Comparison of ENCODE assay signal across 10 cellular contexts in genomic region chr19:38900816-38901215, GRCh38. TPM values are rescaled to one million over a fixed set of nuclear protein-coding genes. Genes with fewer than 3 reads are reported as not detected.
DNase-seq lines count a peak whose midpoint lies in the region; ATAC-seq, FAIRE-seq and TF ChIP-seq lines count a peak whose summit lies in the region.
"Had no signal": no experiment of that assay in that cellular context is flagged by ENCODE, and none has a peak within 500 bp of the region (broad histone marks: within the 10 kb centered on the region; RNA-seq: fewer than 3 reads in every experiment).

No MANE protein-coding gene starts in this region.

- H3K4ac ChIP-seq in H1 (replicated peaks; ENCODE audit: insufficient read length, low read depth, low read length), result no peak overlapping the region

- no peak overlapping the region for H2BK20ac ChIP-seq in H1 (ENCODE audit: low read length)

- CTCF ChIA-PET in H1 (lab: Charles Lee; ENCODE audit: partially characterized antibody), result interaction anchor here (0.6 to 2.3 kb wide), 12 partner anchors 8 to 1599 kb away, joined by 3 to 11 read pairs (median 3); partner anchors contain the start of genes MRPS12 and SARS2

- no peak for TF ChIP-seq POLR2A in H1 (IDR thresholded peaks at IDR 0.05; ENCODE audit: control extremely low read depth in 1 of 2, low read depth in 2 of 2, low read length in 2 of 2)

- H3K9ac ChIP-seq in OCI-LY3 (ENCODE audit: low read length), result peak overlapping the region; percentile 87
- H3K9ac ChIP-seq in H1 (replicated peaks in 1 of 4; ENCODE audit: extremely low read depth in 1 of 4, low read depth in 3 of 4, low read length in 3 of 4), result peak overlapping the region in 1 of 4 experiments; percentile 83; a peak in 1 of 7 replicates

- H3K79me2 ChIP-seq in OCI-LY3 (ENCODE audit: low read length) (peaks cover 37% of the 10 kb centered on the region), H1 (ENCODE audit: control insufficient read depth in 1 of 2, insufficient read depth in 2 of 2, low read length in 2 of 2) (peaks cover 0 to 16% of the 10 kb centered on the region in 2 experiments; a peak in 2 of 4 replicates)

- H3K9me3 ChIP-seq in OCI-LY3 (ENCODE audit: insufficient read depth, low read length), result no peaks in the 10 kb centered on the region
- 0 out of 4 replicates have a peak, but pooled peaks cover 0 to 2% of the 10 kb centered on the region in 2 experiments for H3K9me3 ChIP-seq in H1 (ENCODE audit: insufficient read depth in 2 of 2, low read depth in 1 of 2, low read length in 1 of 2)
- H3K9me3 ChIP-seq in neutrophil, result no peaks in the 10 kb centered on the region

- DNase-seq in GF-D8 (lab: John Stamatoyannopoulos, UW) (peak; percentile 29), H1 (ENCODE audit: low read depth in 1 of 2, low spot score in 2 of 2) (no peak), SHP77 treated with DMSO at 0.1 percent for 48 hours (lab: John Stamatoyannopoulos, UW) (no peak), UCSD-AML1 (lab: John Stamatoyannopoulos, UW; ENCODE audit: unreplicated experiment) (no peak)
- DNase-seq: central memory CD4-positive, alpha-beta T cell; stimulated activated CD4-positive, alpha-beta T cell treated with anti-CD3 and anti-CD28 coated beads, Interleukin-1b, Interleukin-23, amount 100 ng/mL, for 48 hours had no signal

- no peak for TF ChIP-seq EP300 in H1 (IDR thresholded peaks at IDR 0.05; ENCODE audit: borderline replicate concordance in 1 of 2, low read depth in 2 of 2, low read length in 2 of 2)

- peaks cover 13% of the 10 kb centered on the region; the same call in 1 of the 2 replicates for H3K23me2 ChIP-seq in H1 (ENCODE audit: low read depth, low read length)

- H2BK5ac ChIP-seq in H1 (ENCODE audit: low read depth, low read length), result no peak overlapping the region

- H3K14ac ChIP-seq in H1 (ENCODE audit: insufficient read length), result no peak overlapping the region

- H3K36me3 ChIP-seq in OCI-LY3 (replicated peaks; ENCODE audit: low read depth, low read length) (peaks cover 23% of the 10 kb centered on the region), H1 (ENCODE audit: control insufficient read depth in 2 of 4, insufficient read depth in 4 of 4, low read length in 3 of 4) (peaks cover 0 to 8% (median 1%) of the 10 kb centered on the region in 4 experiments; a peak in 2 of 8 replicates), neutrophil (peaks cover 20% of the 10 kb centered on the region)

- no peak overlapping the region for H4K91ac ChIP-seq in H1 (replicated peaks; ENCODE audit: insufficient read length, low read length)

- no peak overlapping the region for H4K5ac ChIP-seq in H1 (ENCODE audit: insufficient read length, low read depth, low read length)

- H4K8ac ChIP-seq in H1 (ENCODE audit: extremely low read depth, insufficient read depth, low read length), result no peak overlapping the region

- POLR2A ChIA-PET in H1 (lab: Charles Lee; ENCODE audit: partially characterized antibody), result interaction anchor here (0.5 to 2.5 kb wide), 21 partner anchors 9 to 266 kb away, joined by 3 to 11 read pairs (median 4); partner anchors contain the start of genes CCER2, ECH1, FBXO17 and MRPS12

- no peak overlapping the region for H3K23ac ChIP-seq in H1 (ENCODE audit: insufficient read length)

- H3K79me1 ChIP-seq in H1 (ENCODE audit: low read depth, low read length), result no peaks in the 10 kb centered on the region; the same call in 1 of the 2 replicates

- H3K27ac ChIP-seq in OCI-LY3 (ENCODE audit: low read length) (no peak overlapping the region), H1 (ENCODE audit: low read depth, low read length) (no peak overlapping the region), neutrophil (peak overlapping the region; percentile 94)

- H3K4me1 ChIP-seq in OCI-LY3 (ENCODE audit: low read length) (peaks cover 13% of the 10 kb centered on the region), H1 (replicated peaks in 1 of 4; ENCODE audit: control insufficient read depth in 3 of 4, insufficient read depth in 4 of 4, low read length in 3 of 4) (peaks cover 0 to 9% (median 3%) of the 10 kb centered on the region in 4 experiments; a peak in 4 of 7 replicates), neutrophil (ENCODE audit: control insufficient read depth in 1 of 2, insufficient read depth in 1 of 2, low read depth in 1 of 2, low read length in 1 of 2) (peaks cover 20 to 26% of the 10 kb centered on the region in 2 experiments)

- TF ChIP-seq CTCF in OCI-LY3 (IDR thresholded peaks at IDR 0.05; ENCODE audit: low read depth, low read length), result no peak
- TF ChIP-seq CTCF in H1 (IDR thresholded peaks at IDR 0.05; ENCODE audit: control extremely low read depth in 1 of 3, insufficient read depth in 1 of 3, low read depth in 1 of 3, low read length in 3 of 3), result no peak
- no peak for TF ChIP-seq CTCF in neutrophil (IDR thresholded peaks at IDR 0.05)

- H2BK120ac ChIP-seq in H1 (replicated peaks; ENCODE audit: low read depth, low read length), result no peak overlapping the region

- no peaks in the 10 kb centered on the region for H3K27me3 ChIP-seq in OCI-LY3 (ENCODE audit: low read depth, low read length)
- H3K27me3 ChIP-seq in H1 (replicated peaks in 1 of 4; ENCODE audit: control insufficient read depth in 3 of 4, extremely low read depth in 1 of 4, insufficient read depth in 3 of 4, low read length in 3 of 4), result peaks cover 0 to 9% (median 4%) of the 10 kb centered on the region in 4 experiments; a peak in 3 of 7 replicates
- H3K27me3 ChIP-seq in neutrophil, result no peaks in the 10 kb centered on the region

- no peak for FAIRE-seq in H1 (lab: Jason Lieb, UNC)

- H3K56ac ChIP-seq in H1 (replicated peaks; ENCODE audit: insufficient read length, low read depth, low read length), result no peak overlapping the region

- no peak overlapping the region for H2BK12ac ChIP-seq in H1 (ENCODE audit: low read depth, low read length)

- H3K4me3 ChIP-seq in OCI-LY3 (ENCODE audit: low read length), result peak overlapping the region; percentile 89
- H3K4me3 ChIP-seq in H1 (ENCODE audit: extremely low read depth in 1 of 4, insufficient read depth in 2 of 4, low read depth in 3 of 4, low read length in 4 of 4), result peak overlapping the region; percentile 74 to 90 (median 84); a peak in 3 of 8 replicates
- H3K4me3 ChIP-seq in neutrophil (ENCODE audit: low read depth in 1 of 2, low read length in 1 of 2), result peak overlapping the region; percentile 73 to 82

- no peaks in the 10 kb centered on the region for H4K20me1 ChIP-seq in OCI-LY3 (ENCODE audit: insufficient read depth, low read length)
- H4K20me1 ChIP-seq in H1 (replicated peaks in 1 of 2; ENCODE audit: control insufficient read depth in 1 of 2, insufficient read depth in 2 of 2, low read length in 2 of 2), result peaks cover 0 to 3% of the 10 kb centered on the region in 2 experiments

- 95% methylated on average over 1 of the region's 1 CpG; no CpG with 5 or more reads in 1 of the 2 experiments for WGBS in H1 (ENCODE audit: extremely low coverage in 1 of 2, insufficient coverage in 1 of 2, insufficient read length in 1 of 2, insufficient replicate concordance in 2 of 2, low coverage in 1 of 2, low lambda C conversion rate in 2 of 2, missing lambda C conversion rate in 1 of 2), 2 experiments

- no peak overlapping the region for H2BK15ac ChIP-seq in H1 (ENCODE audit: low read length)

- H2AFZ ChIP-seq in OCI-LY3 (ENCODE audit: low read depth, low read length), result no peak overlapping the region
- H2AFZ ChIP-seq in H1 (ENCODE audit: low read length), result no peak overlapping the region

- no peak overlapping the region for H2AK5ac ChIP-seq in H1 (ENCODE audit: low read depth, low read length)

- H3K4me2 ChIP-seq in OCI-LY3 (ENCODE audit: low read length), result peak overlapping the region; percentile 90
- peak overlapping the region; percentile 84 to 94 for H3K4me2 ChIP-seq in H1 (ENCODE audit: insufficient read depth in 1 of 2, low read depth in 2 of 2, low read length in 2 of 2)

- ATAC-seq in HG02884 (IDR thresholded peaks at IDR 0.05; ENCODE audit: unreplicated experiment), result no peak
- no peak for ATAC-seq in GM21825 (IDR thresholded peaks at IDR 0.05; ENCODE audit: unreplicated experiment)

- H3K18ac ChIP-seq in H1 (ENCODE audit: extremely low read depth, low read length), result no peak overlapping the region

- TF ChIP-seq RAD21 in H1 (IDR thresholded peaks at IDR 0.05 in 1 of 2, conservative IDR thresholded peaks at IDR 0.05 in 1 of 2; ENCODE audit: low read depth in 2 of 2, low read length in 2 of 2), result no peak

RNA-seq across cellular contexts. Expression of gene NFKBIB, which starts 1.0 kb away (rescaled TPM):
- 36.3 and 37.3 TPM in 2 replicates for total RNA-seq in H1 (2021; fragmentation: NEBNext Ultra II Directional; extraction: Animal tissue kit (Norgen Biotek cat#: 25700))
- 44.1 and 62.3 TPM in 2 replicates for polyA plus RNA-seq in H1 (2011; rRNA removed)
- 45.6 TPM for polyA plus RNA-seq in H1 (2011; cell fraction: cytosol; rRNA removed)
- polyA plus RNA-seq in H1 (2011; cell fraction: nucleus; rRNA removed), result 28.5 TPM
- polyA plus RNA-seq in H1 (2012, experiment 1 of 2), result 31.4 to 41.1 TPM (median 35.3 TPM) in 4 replicates
- polyA plus RNA-seq in H1 (2012, experiment 2 of 2), result 23.4 TPM
- polyA plus RNA-seq in H1 (2013, experiment 1 of 2), result 26.4 TPM
- polyA plus RNA-seq in H1 (2013, experiment 2 of 2), result 24.3 TPM
- polyA minus RNA-seq in H1 (2011; rRNA and poly(A)+ RNA removed), result 4.9 and 5.8 TPM in 2 replicates
- polyA minus RNA-seq in H1 (2011; cell fraction: cytosol; rRNA and poly(A)+ RNA removed), result 14.2 TPM
- 8.0 TPM for polyA minus RNA-seq in H1 (2011; cell fraction: nucleus; rRNA and poly(A)+ RNA removed)

RNA-seq across cellular contexts. Expression of gene SIRT2, which starts 1.4 kb away (rescaled TPM):
- 6.1 and 6.5 TPM in 2 replicates for total RNA-seq in H1 (2021; fragmentation: NEBNext Ultra II Directional; extraction: Animal tissue kit (Norgen Biotek cat#: 25700))
- 10.0 and 11.8 TPM in 2 replicates for polyA plus RNA-seq in H1 (2011; rRNA removed)
- 9.0 TPM for polyA plus RNA-seq in H1 (2011; cell fraction: cytosol; rRNA removed)
- polyA plus RNA-seq in H1 (2011; cell fraction: nucleus; rRNA removed), result 15.2 TPM
- polyA plus RNA-seq in H1 (2012, experiment 1 of 2), result 5.0 to 9.0 TPM (median 7.5 TPM) in 4 replicates
- 7.4 TPM for polyA plus RNA-seq in H1 (2012, experiment 2 of 2)
- polyA plus RNA-seq in H1 (2013, experiment 1 of 2), result 6.8 TPM
- polyA plus RNA-seq in H1 (2013, experiment 2 of 2), result 6.5 TPM
- polyA minus RNA-seq in H1 (2011; rRNA and poly(A)+ RNA removed), result 5.6 and 6.1 TPM in 2 replicates
- 5.5 TPM for polyA minus RNA-seq in H1 (2011; cell fraction: cytosol; rRNA and poly(A)+ RNA removed)
- polyA minus RNA-seq in H1 (2011; cell fraction: nucleus; rRNA and poly(A)+ RNA removed), result 2.3 TPM

RNA-seq across cellular contexts. Expression of gene CCER2, which starts 11.2 kb away (rescaled TPM):
- total RNA-seq in H1 (2021; fragmentation: NEBNext Ultra II Directional; extraction: Animal tissue kit (Norgen Biotek cat#: 25700)), result 0.56 and 0.73 TPM in 2 replicates
- polyA plus RNA-seq in H1 (2011; rRNA removed), result 0.32 and 0.71 TPM in 2 replicates
- polyA plus RNA-seq in H1 (2011; cell fraction: cytosol; rRNA removed), result 1.6 TPM
- polyA plus RNA-seq in H1 (2011; cell fraction: nucleus; rRNA removed), result 5.5 TPM
- 0.69 to 2.3 TPM (median 1.2 TPM) in 4 replicates for polyA plus RNA-seq in H1 (2012, experiment 1 of 2)
- polyA plus RNA-seq in H1 (2012, experiment 2 of 2), result not detected
- 0.57 TPM for polyA plus RNA-seq in H1 (2013, experiment 1 of 2)
- 0.33 TPM for polyA plus RNA-seq in H1 (2013, experiment 2 of 2)
- not detected in 2 replicates for polyA minus RNA-seq in H1 (2011; rRNA and poly(A)+ RNA removed)
- not detected for polyA minus RNA-seq in H1 (2011; cell fraction: cytosol; rRNA and poly(A)+ RNA removed)
- polyA minus RNA-seq in H1 (2011; cell fraction: nucleus; rRNA and poly(A)+ RNA removed), result 1.00 TPM

RNA-seq across cellular contexts. Expression of gene RINL, which starts 22.7 kb away (rescaled TPM):
- total RNA-seq in H1 (2021; fragmentation: NEBNext Ultra II Directional; extraction: Animal tissue kit (Norgen Biotek cat#: 25700)), result 11.9 and 14.2 TPM in 2 replicates
- polyA plus RNA-seq in H1 (2011; rRNA removed), result 11.1 and 13.1 TPM in 2 replicates
- 11.5 TPM for polyA plus RNA-seq in H1 (2011; cell fraction: cytosol; rRNA removed)
- 9.9 TPM for polyA plus RNA-seq in H1 (2011; cell fraction: nucleus; rRNA removed)
- polyA plus RNA-seq in H1 (2012, experiment 1 of 2), result 8.3 to 13.8 TPM (median 11.4 TPM) in 4 replicates
- polyA plus RNA-seq in H1 (2012, experiment 2 of 2), result 16.6 TPM
- 12.7 TPM for polyA plus RNA-seq in H1 (2013, experiment 1 of 2)
- polyA plus RNA-seq in H1 (2013, experiment 2 of 2), result 10.9 TPM
- polyA minus RNA-seq in H1 (2011; rRNA and poly(A)+ RNA removed), result 2.9 and 4.1 TPM in 2 replicates
- 4.3 TPM for polyA minus RNA-seq in H1 (2011; cell fraction: cytosol; rRNA and poly(A)+ RNA removed)
- 6.0 TPM for polyA minus RNA-seq in H1 (2011; cell fraction: nucleus; rRNA and poly(A)+ RNA removed)

RNA-seq across cellular contexts. Expression of gene SARS2, which starts 29.7 kb away (rescaled TPM):
- total RNA-seq in H1 (2021; fragmentation: NEBNext Ultra II Directional; extraction: Animal tissue kit (Norgen Biotek cat#: 25700)), result 59.2 and 68.0 TPM in 2 replicates
- 102 and 139 TPM in 2 replicates for polyA plus RNA-seq in H1 (2011; rRNA removed)
- polyA plus RNA-seq in H1 (2011; cell fraction: cytosol; rRNA removed), result 87.4 TPM
- 373 TPM for polyA plus RNA-seq in H1 (2011; cell fraction: nucleus; rRNA removed)
- 61.5 to 84.0 TPM (median 80.1 TPM) in 4 replicates for polyA plus RNA-seq in H1 (2012, experiment 1 of 2)
- polyA plus RNA-seq in H1 (2012, experiment 2 of 2), result 78.5 TPM
- 44.1 TPM for polyA plus RNA-seq in H1 (2013, experiment 1 of 2)
- polyA plus RNA-seq in H1 (2013, experiment 2 of 2), result 41.8 TPM
- 34.8 and 44.3 TPM in 2 replicates for polyA minus RNA-seq in H1 (2011; rRNA and poly(A)+ RNA removed)
- polyA minus RNA-seq in H1 (2011; cell fraction: cytosol; rRNA and poly(A)+ RNA removed), result 51.3 TPM
- polyA minus RNA-seq in H1 (2011; cell fraction: nucleus; rRNA and poly(A)+ RNA removed), result 74.3 TPM
